10 cellular contexts compared by ENCODE assay signal in the genomic region with DNA sequence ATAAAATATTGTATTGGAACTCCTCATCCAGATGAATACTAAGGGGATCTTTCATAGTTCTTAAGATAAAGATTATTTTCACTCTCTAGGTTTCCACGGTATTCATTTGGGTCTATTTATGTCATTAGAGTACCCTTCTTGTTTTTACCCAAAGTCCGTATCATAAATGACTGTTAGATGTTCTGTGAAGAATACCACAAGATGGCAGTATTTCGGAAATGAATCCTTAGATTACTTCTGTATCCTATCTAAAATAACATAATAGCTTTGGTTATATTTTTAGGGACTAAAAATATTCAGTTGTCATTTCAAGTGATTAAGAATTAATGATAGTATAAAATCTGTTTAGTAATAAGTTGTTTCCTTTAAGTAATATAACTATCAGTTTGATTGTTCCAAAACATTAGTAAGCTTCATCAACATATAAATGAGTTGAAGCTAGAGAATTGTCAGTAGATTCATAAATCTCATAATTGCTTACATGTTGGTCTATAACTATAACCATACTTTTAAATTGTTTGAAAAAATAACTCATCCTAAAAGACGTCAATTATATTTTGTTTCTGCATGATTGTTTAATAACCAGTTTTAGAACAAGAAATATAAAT.
A peak's percentile ranks its signal among the peaks of the same experiment; 100 is the strongest.
DNase-seq lines count a peak whose midpoint lies in the region; ATAC-seq and TF ChIP-seq lines count a peak whose summit lies in the region.
"Had no signal": no experiment of that assay in that cellular context is flagged by ENCODE, and none has a peak within 500 bp of the region (broad histone marks: within the 10 kb centered on the region; RNA-seq: fewer than 3 reads in every experiment).

No MANE protein-coding gene starts in this region.

- no peak for TF ChIP-seq POLR2A in breast epithelium (IDR thresholded peaks at IDR 0.05)

- peak in 2 of 3 donors; percentile 22 to 40 for TF ChIP-seq CTCF in breast epithelium (IDR thresholded peaks at IDR 0.05)

- no peak overlapping the region for H3K4me3 ChIP-seq in breast epithelium
- H3K4me3 ChIP-seq: SJSA1 had no signal

- intact Hi-C loops in breast epithelium (cut with DNase I; ENCODE audit: low total_unique reads): no loop called here

- no peaks in the 10 kb centered on the region for H3K27me3 ChIP-seq in breast epithelium
- H3K27me3 ChIP-seq: neutrophil, SJSA1 had no signal

- H3K4me1 ChIP-seq in breast epithelium: no peaks in the 10 kb centered on the region
- H3K4me1 ChIP-seq: SJSA1 had no signal

- no peaks in the 10 kb centered on the region for H3K36me3 ChIP-seq in breast epithelium
- H3K36me3 ChIP-seq: neutrophil, SJSA1 had no signal

- no peak overlapping the region for H3K27ac ChIP-seq in breast epithelium
- H3K27ac ChIP-seq: neutrophil, SJSA1 had no signal

- peak; percentile 9 to 59 for DNase-seq in NCI-H446 (lab: John Stamatoyannopoulos, UW)
- DNase-seq in breast epithelium (ENCODE audit: low spot score in 2 of 2): no peak
- DNase-seq in midbrain (lab: John Stamatoyannopoulos, UW): peak; percentile 44
- DNase-seq in AG08396 (ENCODE audit: low spot score): no peak

- peak; percentile 84 for ATAC-seq in GM18502 (IDR thresholded peaks at IDR 0.05; ENCODE audit: poor library complexity, unreplicated experiment)
- peak; percentile 62 for ATAC-seq in HG02973 (IDR thresholded peaks at IDR 0.05; ENCODE audit: unreplicated experiment)
- no peak for ATAC-seq in activated CD4-positive, CD25-positive, alpha-beta regulatory T cell treated with anti-CD3 and anti-CD28 coated beads, Interleukin-2, amount 50 U/mL, for 24 hours
- no peak for ATAC-seq in HG02759 (IDR thresholded peaks at IDR 0.05; ENCODE audit: unreplicated experiment)

- no peaks in the 10 kb centered on the region for H3K9me3 ChIP-seq in breast epithelium
- H3K9me3 ChIP-seq: neutrophil, SJSA1 had no signal

Comparison
In these comparisons a context has a peak if more than half of its experiments do, and no peak if none do; other contexts are left out.
1. ATAC-seq: peak in GM18502 (single experiment) and HG02973 (single experiment); none in activated CD4-positive, CD25-positive, alpha-beta regulatory T cell treated with anti-CD3 and anti-CD28 coated beads, Interleukin-2, amount 50 U/mL, for 24 hours (0 of 2) and HG02759 (single experiment).
2. DNase-seq: peak in NCI-H446 (2 of 2) and midbrain (single experiment); none in breast epithelium (0 of 2) and AG08396 (single experiment).